Comparison of ENCODE assay signal across 1 cellular context in genomic region chr4:126794363-126794762, GRCh38.
A peak's percentile ranks its signal among the peaks of the same experiment; 100 is the strongest.
TF ChIP-seq lines count a peak whose summit lies in the region.

No MANE protein-coding gene starts in this region.

TF ChIP-seq in K562, 482 proteins besides CTCF, POLR2A, EP300 and RAD21 (continued from another document):
- TF ChIP-seq, protein P1, sequence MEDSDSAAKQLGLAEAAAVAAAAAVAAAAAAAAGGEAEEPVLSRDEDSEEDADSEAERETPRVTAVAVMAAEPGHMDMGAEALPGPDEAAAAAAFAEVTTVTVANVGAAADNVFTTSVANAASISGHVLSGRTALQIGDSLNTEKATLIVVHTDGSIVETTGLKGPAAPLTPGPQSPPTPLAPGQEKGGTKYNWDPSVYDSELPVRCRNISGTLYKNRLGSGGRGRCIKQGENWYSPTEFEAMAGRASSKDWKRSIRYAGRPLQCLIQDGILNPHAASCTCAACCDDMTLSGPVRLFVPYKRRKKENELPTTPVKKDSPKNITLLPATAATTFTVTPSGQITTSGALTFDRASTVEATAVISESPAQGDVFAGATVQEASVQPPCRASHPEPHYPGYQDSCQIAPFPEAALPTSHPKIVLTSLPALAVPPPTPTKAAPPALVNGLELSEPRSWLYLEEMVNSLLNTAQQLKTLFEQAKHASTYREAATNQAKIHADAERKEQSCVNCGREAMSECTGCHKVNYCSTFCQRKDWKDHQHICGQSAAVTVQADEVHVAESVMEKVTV (CRISPR knock-in tag; IDR thresholded peaks at IDR 0.05): no peak
- TF ChIP-seq ZSCAN32 (CRISPR knock-in tag; IDR thresholded peaks at IDR 0.05): peak; percentile 37; the same call in 1 of the 2 replicates
- 0 out of 2 replicates have a peak, but pooled peaks have one; percentile 1 for TF ChIP-seq ZNF316 (IDR thresholded peaks at IDR 0.05)
- no peak for TF ChIP-seq YBX1 (IDR thresholded peaks at IDR 0.05)
- TF ChIP-seq BRD4 (IDR thresholded peaks at IDR 0.05): no peak
- TF ChIP-seq SP2 (IDR thresholded peaks at IDR 0.05; ENCODE audit: extremely low read depth, low read depth, low read length, poor library complexity, severe bottlenecking): no peak
- no peak for TF ChIP-seq SMARCC2 (IDR thresholded peaks at IDR 0.05; ENCODE audit: low read depth)
- no peak for TF ChIP-seq GTF2E2 (tag; IDR thresholded peaks at IDR 0.05)
- TF ChIP-seq SNIP1 (IDR thresholded peaks at IDR 0.05; ENCODE audit: low read depth): no peak
- TF ChIP-seq MEIS2 (IDR thresholded peaks at IDR 0.05; ENCODE audit: partially characterized antibody): peak; percentile 42
- no peak for TF ChIP-seq ARNT (IDR thresholded peaks at IDR 0.05)
- no peak for TF ChIP-seq FUS (optimal IDR thresholded peaks at IDR 0.05; ENCODE audit: low read depth, low read length)
- TF ChIP-seq, protein P2, sequence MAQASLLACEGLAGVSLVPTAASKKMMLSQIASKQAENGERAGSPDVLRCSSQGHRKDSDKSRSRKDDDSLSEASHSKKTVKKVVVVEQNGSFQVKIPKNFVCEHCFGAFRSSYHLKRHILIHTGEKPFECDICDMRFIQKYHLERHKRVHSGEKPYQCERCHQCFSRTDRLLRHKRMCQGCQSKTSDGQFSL (CRISPR knock-in tag; IDR thresholded peaks at IDR 0.05): no peak
- TF ChIP-seq, protein P2 (tag; IDR thresholded peaks at IDR 0.05): no peak
- TF ChIP-seq IRF9 (tag; IDR thresholded peaks at IDR 0.05): peak; percentile 81
- no peak for TF ChIP-seq CBX8 (IDR thresholded peaks at IDR 0.05; ENCODE audit: borderline replicate concordance, extremely low read depth, low read depth, low read length, poor library complexity, severe bottlenecking)
- TF ChIP-seq FOXK2 (conservative IDR thresholded peaks at IDR 0.05 in 1 of 2, IDR thresholded peaks at IDR 0.05 in 1 of 2; ENCODE audit: low read depth in 2 of 2): peak in 1 of 2 experiments; percentile 24; a peak in 1 of 4 replicates
- no peak for TF ChIP-seq ZNF318 (IDR thresholded peaks at IDR 0.05; ENCODE audit: borderline replicate concordance in 1 of 2, low read depth in 1 of 2)
- TF ChIP-seq NRF1 (conservative IDR thresholded peaks at IDR 0.05 in 1 of 2, IDR thresholded peaks at IDR 0.05 in 1 of 2): no peak
- TF ChIP-seq RHOXF2B (CRISPR knock-in tag; conservative IDR thresholded peaks at IDR 0.05): no peak
